Comparison of ENCODE assay signal across 2 cellular contexts in the genomic region with DNA sequence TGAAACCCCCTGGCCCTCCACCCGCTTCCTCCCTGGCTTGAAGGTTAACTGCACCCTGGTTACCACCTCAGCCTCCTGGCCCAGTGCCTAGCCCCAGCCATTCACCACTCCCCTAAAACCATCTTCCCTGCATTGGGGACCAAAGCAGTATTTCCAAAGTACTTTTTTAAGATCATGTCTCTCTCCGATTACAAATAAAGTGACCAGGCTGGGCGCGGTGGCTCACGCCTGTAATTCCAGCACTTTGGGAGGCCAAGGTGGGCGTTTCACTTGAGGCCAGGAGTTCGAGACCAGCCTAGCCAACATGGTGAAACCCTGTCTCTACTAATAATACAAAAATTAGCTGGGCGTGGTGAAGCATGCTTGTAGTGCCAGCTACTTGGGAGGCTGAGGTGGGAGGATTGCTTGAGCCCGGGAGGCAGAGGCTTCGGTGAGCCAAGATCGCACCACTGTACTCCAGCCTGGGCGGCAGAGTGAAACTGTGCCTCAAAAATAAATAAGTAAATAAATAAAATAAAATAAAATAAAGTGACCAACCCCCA. TPM values are rescaled to one million over a fixed set of nuclear protein-coding genes. Genes with fewer than 3 reads are reported as not detected.
"Had no signal": no experiment of that assay in that cellular context is flagged by ENCODE, and none has a peak within 500 bp of the region (broad histone marks: within the 10 kb centered on the region; RNA-seq: fewer than 3 reads in every experiment).

No MANE protein-coding gene starts in this region.

RNA-seq across cellular contexts. Expression of a gene that starts 3.5 kb away (rescaled TPM):
- total RNA-seq: RPMI7951 had no signal
- polyA plus RNA-seq: K562 had no signal
